In genomic region chr9:99180199-99180598, GRCh38 we compare ENCODE assay signal across 1 cellular context.
A peak's percentile ranks its signal among the peaks of the same experiment; 100 is the strongest.
TF ChIP-seq lines count a peak whose summit lies in the region.

No MANE protein-coding gene starts in this region.

TF ChIP-seq in GM12878, 131 proteins besides CTCF, POLR2A, EP300 and RAD21 (continued from another document):
- peak; percentile 49; the same call in 1 of the 2 replicates for TF ChIP-seq ATF2 (IDR thresholded peaks at IDR 0.05; ENCODE audit: low read length)
- no peak for TF ChIP-seq TCF7 (IDR thresholded peaks at IDR 0.05; ENCODE audit: borderline replicate concordance)
- peak; percentile 67 for TF ChIP-seq DPF2 (IDR thresholded peaks at IDR 0.05)
- peak; percentile 91 for TF ChIP-seq IKZF1 (conservative IDR thresholded peaks at IDR 0.05)
- peak; percentile 75; the same call in 1 of the 2 replicates for TF ChIP-seq RELB (IDR thresholded peaks at IDR 0.05; ENCODE audit: low read depth)
- TF ChIP-seq IKZF2 (IDR thresholded peaks at IDR 0.05) = peak; percentile 96
- 0 out of 2 replicates have a peak, but pooled peaks have one; percentile 50 for TF ChIP-seq BCL11A (IDR thresholded peaks at IDR 0.05; ENCODE audit: low read depth, low read length)
- TF ChIP-seq CEBPB (IDR thresholded peaks at IDR 0.05; ENCODE audit: borderline replicate concordance in 1 of 2, low read depth in 2 of 2, low read length in 2 of 2) = peak in 1 of 2 experiments; percentile 52; a peak in 1 of 4 replicates
- 0 out of 2 replicates have a peak, but pooled peaks have one; percentile 59 for TF ChIP-seq MTA2 (IDR thresholded peaks at IDR 0.05; ENCODE audit: low read depth)
TF ChIP-seq in GM12878: peak in this region for 20.
